Comparison of ENCODE assay signal across 27 cellular contexts in the genomic region with DNA sequence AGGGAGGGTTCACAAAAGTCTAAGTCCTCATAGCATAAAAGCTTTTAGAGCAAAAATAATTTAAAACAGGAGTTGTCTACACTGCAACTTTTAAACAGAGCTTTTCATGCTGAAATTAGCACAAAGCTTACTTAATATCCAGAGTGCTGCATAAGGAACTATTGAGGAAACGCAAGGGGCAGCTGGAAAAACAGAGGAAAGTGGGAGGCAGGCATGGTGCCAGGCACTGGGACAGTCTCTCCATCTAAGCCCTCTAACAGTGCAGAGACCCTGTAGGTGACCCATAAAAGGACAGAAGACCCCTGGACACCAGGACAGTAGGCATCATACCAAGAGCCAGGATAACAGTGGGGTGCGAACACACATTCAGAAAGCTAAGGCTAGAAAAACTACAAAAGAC. TPM values are rescaled to one million over a fixed set of nuclear protein-coding genes. Genes with fewer than 3 reads are reported as not detected.
DNase-seq lines count a peak whose midpoint lies in the region; ATAC-seq and TF ChIP-seq lines count a peak whose summit lies in the region.
"Had no signal": no experiment of that assay in that cellular context is flagged by ENCODE, and none has a peak within 500 bp of the region (broad histone marks: within the 10 kb centered on the region; RNA-seq: fewer than 3 reads in every experiment).

No MANE protein-coding gene starts in this region.

- WGBS in mammary epithelial cell (ENCODE audit: low coverage, missing lambda C conversion rate), result 88% methylated on average over 2 of the region's 2 CpGs

- POLR2A ChIA-PET in MCF 10A (lab: Yijun Ruan, JAX), result interaction anchor here (0.6 to 1.2 kb wide), 2 partner anchors 11 to 1213 kb away, joined by 3 to 4 read pairs; no protein-coding TSS in a partner anchor
- POLR2A ChIA-PET in PC-9 (lab: Charles Lee; ENCODE audit: unreplicated experiment), result interaction anchor here (0.6 kb wide), 1 partner anchor 112 kb away, joined by 6 read pairs; no protein-coding TSS in a partner anchor
- POLR2A ChIA-PET in GM10248 (lab: Yijun Ruan, JAX), result interaction anchor here (0.5 kb wide), 1 partner anchor 31 kb away, joined by 3 read pairs; no protein-coding TSS in a partner anchor
- POLR2A ChIA-PET in activated CD4-positive, alpha-beta T cell treated with anti-CD3 and anti-CD28 coated beads for 36 hours (lab: Charles Lee), result no interaction called here

- in situ Hi-C loops in mammary epithelial cell (cut with MboI; ENCODE audit: low sequenced_read_pairs in 2 of 2), result no loop called here
- in situ Hi-C loops in brain microvascular endothelial cell (cut with HindIII; ENCODE audit: low pct_ligation_motif_present, low sequenced_read_pairs), result no loop called here

- H3K27me3 Mint-ChIP-seq in MCF 10A (ENCODE audit: insufficient read depth, unreplicated experiment), result no peaks in the 10 kb centered on the region
- H3K27me3 Mint-ChIP-seq in activated CD4-positive, alpha-beta T cell treated with anti-CD3 and anti-CD28 coated beads for 36 hours, result no peaks in the 10 kb centered on the region
- H3K27me3 Mint-ChIP-seq: CD4-positive, alpha-beta T cell had no signal

- no peaks in the 10 kb centered on the region for H3K9me2 ChIP-seq in PC-9 (ENCODE audit: insufficient read depth)

- H3K9me3 ChIP-seq in mammary epithelial cell (replicated peaks; ENCODE audit: insufficient read depth, low read length) (no peaks in the 10 kb centered on the region), PC-9 (ENCODE audit: insufficient read depth, low read depth) (peaks cover 25% of the 10 kb centered on the region; the same call in 1 of the 2 replicates)

- H3K27ac Mint-ChIP-seq in MCF 10A (ENCODE audit: low read depth, unreplicated experiment), result no peak overlapping the region
- H3K27ac Mint-ChIP-seq in activated CD4-positive, alpha-beta T cell treated with anti-CD3 and anti-CD28 coated beads for 36 hours, result no peak overlapping the region
- H3K27ac Mint-ChIP-seq: CD4-positive, alpha-beta T cell had no signal

- H3K4me1 ChIP-seq in mammary epithelial cell (ENCODE audit: insufficient read depth, low read length) (peaks cover 33% of the 10 kb centered on the region), PC-9 (replicated peaks; ENCODE audit: insufficient read depth) (peaks cover 39% of the 10 kb centered on the region)

- no peak overlapping the region for H3K9ac ChIP-seq in mammary epithelial cell (ENCODE audit: insufficient read depth, low read length)
- H3K9ac ChIP-seq: BLaER1 treated with 17β-estradiol and CSF1 and Interleukin-3, amounts not matched to agents 10 nM and 100 nM had no signal

- peaks cover 7% of the 10 kb centered on the region for H3K4me1 Mint-ChIP-seq in MCF 10A (ENCODE audit: insufficient read depth, unreplicated experiment)
- peaks cover 11% of the 10 kb centered on the region for H3K4me1 Mint-ChIP-seq in activated CD4-positive, alpha-beta T cell treated with anti-CD3 and anti-CD28 coated beads for 36 hours

- H3K27me3 ChIP-seq in mammary epithelial cell (ENCODE audit: insufficient read depth, low read length) (no peaks in the 10 kb centered on the region), PC-9 (ENCODE audit: insufficient read depth, low read depth) (no peaks in the 10 kb centered on the region), brain microvascular endothelial cell (replicated peaks) (no peaks in the 10 kb centered on the region)
- H3K27me3 ChIP-seq: BLaER1 treated with 17β-estradiol and CSF1 and Interleukin-3, amounts not matched to agents 10 nM and 100 nM had no signal

- H3K4me3 ChIP-seq in mammary epithelial cell (replicated peaks in 1 of 3; ENCODE audit: insufficient read depth in 1 of 3, low read depth in 2 of 3, low read length in 3 of 3), result no peak overlapping the region
- H3K4me3 ChIP-seq in PC-9, result no peak overlapping the region
- H3K4me3 ChIP-seq in brain microvascular endothelial cell (ENCODE audit: low read depth, low read length), result no peak overlapping the region
- H3K4me3 ChIP-seq: BLaER1 treated with 17β-estradiol and CSF1 and Interleukin-3, amounts not matched to agents 10 nM and 100 nM; SK-N-MC had no signal

- TF ChIP-seq CTCF in mammary epithelial cell (conservative IDR thresholded peaks at IDR 0.05 in 1 of 2, IDR thresholded peaks at IDR 0.05 in 1 of 2; ENCODE audit: extremely low read depth in 1 of 2, insufficient read depth in 1 of 2, low read depth in 1 of 2, low read length in 2 of 2), result no peak
- TF ChIP-seq CTCF in MCF 10A (IDR thresholded peaks at IDR 0.05; ENCODE audit: unreplicated experiment), result no peak
- no peak for TF ChIP-seq CTCF in PC-9 (conservative IDR thresholded peaks at IDR 0.05)
- TF ChIP-seq CTCF in brain microvascular endothelial cell (IDR thresholded peaks at IDR 0.05; ENCODE audit: low read depth, low read length, missing control alignments), result no peak
- no peak for TF ChIP-seq CTCF in GM10248 (IDR thresholded peaks at IDR 0.05; ENCODE audit: control extremely low read depth, extremely low read depth, low read depth, missing control alignments)

- no peak for ATAC-seq in activated CD4-positive, alpha-beta T cell treated with anti-CD3 and anti-CD28 coated beads for 36 hours
- ATAC-seq: HepG2, Panc1 had no signal

- H3K4me3 Mint-ChIP-seq in MCF 10A (ENCODE audit: unreplicated experiment), result no peak overlapping the region
- no peak overlapping the region for H3K4me3 Mint-ChIP-seq in activated CD4-positive, alpha-beta T cell treated with anti-CD3 and anti-CD28 coated beads for 36 hours
- H3K4me3 Mint-ChIP-seq: CD4-positive, alpha-beta T cell had no signal

- no peaks in the 10 kb centered on the region for H4K20me1 ChIP-seq in mammary epithelial cell (ENCODE audit: insufficient read depth, low read length)
- no peaks in the 10 kb centered on the region for H4K20me1 ChIP-seq in PC-9 (ENCODE audit: insufficient read depth)
- H4K20me1 ChIP-seq: BLaER1 treated with 17β-estradiol and CSF1 and Interleukin-3, amounts not matched to agents 10 nM and 100 nM had no signal

- BruUV-seq in mammary epithelial cell (replicated peaks; lab: Mats Ljungman, UMichigan) (no TSS peak), MCF 10A (replicated peaks; lab: Mats Ljungman, UMichigan) (no TSS peak), PC-9 (replicated peaks; lab: Mats Ljungman, UMichigan) (no TSS peak)

- H3K4me2 ChIP-seq in mammary epithelial cell (ENCODE audit: insufficient read depth, low read depth, low read length), result no peak overlapping the region
- H3K4me2 ChIP-seq in PC-9, result peak overlapping the region; percentile 28

- H3K27ac ChIP-seq in mammary epithelial cell (ENCODE audit: insufficient read depth, low read depth, low read length), result peak overlapping the region; percentile 71
- H3K27ac ChIP-seq in PC-9, result peak overlapping the region; percentile 71
- H3K27ac ChIP-seq in brain microvascular endothelial cell, result peak overlapping the region; percentile 74
- H3K27ac ChIP-seq: BLaER1 treated with 17β-estradiol and CSF1 and Interleukin-3, amounts not matched to agents 10 nM and 100 nM; RWPE1; SK-N-MC had no signal

- H3K9me3 Mint-ChIP-seq in MCF 10A (ENCODE audit: unreplicated experiment), result no peaks in the 10 kb centered on the region
- H3K9me3 Mint-ChIP-seq in activated CD4-positive, alpha-beta T cell treated with anti-CD3 and anti-CD28 coated beads for 36 hours (ENCODE audit: low read depth), result peaks cover 7% of the 10 kb centered on the region
- H3K9me3 Mint-ChIP-seq: CD4-positive, alpha-beta T cell had no signal

- H3K36me3 ChIP-seq in mammary epithelial cell (ENCODE audit: insufficient read depth, low read length) (no peaks in the 10 kb centered on the region), PC-9 (ENCODE audit: low read depth) (peaks cover 53% of the 10 kb centered on the region), brain microvascular endothelial cell (replicated peaks) (peaks cover 6% of the 10 kb centered on the region)
- H3K36me3 ChIP-seq: BLaER1 treated with 17β-estradiol and CSF1 and Interleukin-3, amounts not matched to agents 10 nM and 100 nM had no signal

- intact Hi-C loops in mammary epithelial cell (cut with micrococcal nuclease) (loop anchor here (5.0 kb wide), 1 partner anchor 50 kb away; a partner anchor contains a TSS), MCF 10A (cut with micrococcal nuclease) (no loop called here), PC-9 (cut with micrococcal nuclease; ENCODE audit: unreplicated experiment) (no loop called here)
- intact Hi-C loops in activated CD4-positive, alpha-beta T cell treated with anti-CD3 and anti-CD28 coated beads for 36 hours (cut with DNase I, micrococcal nuclease), result no loop called here

- H3K36me3 Mint-ChIP-seq in MCF 10A (ENCODE audit: insufficient read depth, unreplicated experiment), result no peaks in the 10 kb centered on the region
- H3K36me3 Mint-ChIP-seq in activated CD4-positive, alpha-beta T cell treated with anti-CD3 and anti-CD28 coated beads for 36 hours (ENCODE audit: low read depth), result no peaks in the 10 kb centered on the region

- dilution Hi-C loops in mammary epithelial cell (cut with HindIII; ENCODE audit: low sequenced_read_pairs), result no loop called here

- H3F3A ChIP-seq in PC-9 (ENCODE audit: insufficient read depth, low read depth), result peaks cover 25% of the 10 kb centered on the region

- DNase-seq in mammary epithelial cell (no peak), MCF 10A (ENCODE audit: unreplicated experiment) (no peak), PC-9 (peak in 1 of 2 experiments; percentile 0), brain microvascular endothelial cell (no peak), GM19238 (ENCODE audit: insufficient read length, low spot score) (no peak), GM10248 (ENCODE audit: extremely low spot score) (no peak), LoVo (ENCODE audit: low spot score) (no peak)
- no peak for DNase-seq in activated CD4-positive, alpha-beta T cell treated with anti-CD3 and anti-CD28 coated beads for 36 hours
- DNase-seq: 8988T; CD4-positive, alpha-beta T cell; COR-L47; DMS53; KBM-7; NCI-H1048; NCI-H1436 treated with DMSO at 0.1 percent for 48 hours; NCI-H187 treated with DMSO at 0.1 percent for 48 hours; NCI-H2107; NCI-H524 treated with DMSO at 0.1 percent for 48 hours; NCI-H774; SHP77 treated with DMSO at 0.1 percent for 48 hours had no signal

- CTCF ChIA-PET in mammary epithelial cell (lab: Charles Lee; ENCODE audit: low non-redundant PET) (no interaction called here), MCF 10A (lab: Yijun Ruan, JAX) (no interaction called here), PC-9 (lab: Charles Lee) (no interaction called here), GM10248 (lab: Yijun Ruan, JAX) (interaction anchor here (0.9 to 1.3 kb wide), 3 partner anchors 9 to 93 kb away, joined by 3 to 6 read pairs (median 4); no protein-coding TSS in a partner anchor)
- CTCF ChIA-PET in activated CD4-positive, alpha-beta T cell treated with anti-CD3 and anti-CD28 coated beads for 36 hours (lab: Charles Lee), result no interaction called here

- H3K79me2 ChIP-seq in mammary epithelial cell (ENCODE audit: insufficient read depth, low read length), result peaks cover 17% of the 10 kb centered on the region
- H3K79me2 ChIP-seq in PC-9 (ENCODE audit: low read depth), result peaks cover 94% of the 10 kb centered on the region

- H2AFZ ChIP-seq in mammary epithelial cell (ENCODE audit: low read depth, low read length), result no peak overlapping the region
- H2AFZ ChIP-seq in PC-9, result no peak overlapping the region

RNA-seq across cellular contexts. Expression of a gene that starts 49.3 kb away (rescaled TPM):
- 10 to 100 TPM in 1 of 2 donors, 1 to 10 TPM in 1; 3.7 to 17.8 TPM for total RNA-seq in mammary epithelial cell
- 7.9 TPM for polyA plus RNA-seq in mammary epithelial cell
- 21.0 TPM for polyA minus RNA-seq in mammary epithelial cell
- total RNA-seq in MCF 10A (2022), result not detected in 2 replicates
- total RNA-seq in PC-9 (2021), result 71.1 and 103 TPM in 2 replicates
- not detected for total RNA-seq in activated CD4-positive, alpha-beta T cell treated with anti-CD3 and anti-CD28 coated beads for 36 hours
- total RNA-seq: G401; HepG2; T-helper 1 cell treated with Interleukin-12 subunit alpha and Interleukin-12 subunit beta and Interleukin-4 antibody, amounts not matched to agents 30 ng/mL and 1 ng/mL, for 36 hours had no signal
